Comparison of ENCODE assay signal across 28 cellular contexts in genomic region chr3:153275514-153275913, GRCh38.
DNase-seq lines count a peak whose midpoint lies in the region; ATAC-seq, FAIRE-seq and TF ChIP-seq lines count a peak whose summit lies in the region.
"Had no signal": no experiment of that assay in that cellular context is flagged by ENCODE, and none has a peak within 500 bp of the region (broad histone marks: within the 10 kb centered on the region; RNA-seq: fewer than 3 reads in every experiment).

No MANE protein-coding gene starts in this region.

- H3K56ac ChIP-seq in mesendoderm (ENCODE audit: low read length), result no peak overlapping the region

- no TSS peak for BruUV-seq in K562 (replicated peaks; lab: Mats Ljungman, UMichigan)

- H3K4me2 ChIP-seq in K562 (ENCODE audit: insufficient read depth, low read length) (no peak overlapping the region), mesendoderm (ENCODE audit: low read length) (no peak overlapping the region)
- H3K4me2 ChIP-seq: A549, BLaER1 had no signal

- H3K4me3 Mint-ChIP-seq in activated naive CD4-positive, alpha-beta T cell treated with anti-CD3 and anti-CD28 coated beads, Interleukin-2, amount 50 U/mL, for 24 hours, result no peak overlapping the region
- no peak overlapping the region for H3K4me3 Mint-ChIP-seq in dendritic cell treated with granulocyte-macrophage colony-stimulating factor and Interleukin-4, amounts not matched to agents 40 ng/mL and 50 ng/mL, for 4 days
- H3K4me3 Mint-ChIP-seq in T-cell, result no peak overlapping the region
- no peak overlapping the region for H3K4me3 Mint-ChIP-seq in activated CD8-positive, alpha-beta T cell treated with anti-CD3 and anti-CD28 coated beads, Interleukin-2, amount 10 ng/mL, durations not matched to agents 7 days and 5 days
- H3K4me3 Mint-ChIP-seq: CD14-positive monocyte; CD4-positive, alpha-beta memory T cell; CD4-positive, CD25-positive, alpha-beta regulatory T cell had no signal

- no peak overlapping the region for H3K18ac ChIP-seq in mesendoderm (ENCODE audit: low read length)

- H3K4ac ChIP-seq in mesendoderm (ENCODE audit: low read depth, low read length), result no peak overlapping the region

- no peak overlapping the region for H2BK5ac ChIP-seq in mesendoderm (ENCODE audit: low read length)

- H2AFZ ChIP-seq in K562 (ENCODE audit: low read depth, low read length), result no peak overlapping the region

- H3K9me3 ChIP-seq in K562 (replicated peaks; ENCODE audit: control insufficient read depth, insufficient read depth, low read depth, low read length), result no peaks in the 10 kb centered on the region
- H3K9me3 ChIP-seq: A549, BE2C, BLaER1 had no signal

- POLR2A ChIA-PET in K562 (lab: Yijun Ruan, JAX), result no interaction called here
- POLR2A ChIA-PET in T-cell (lab: Charles Lee), result no interaction called here
- POLR2A ChIA-PET in activated CD8-positive, alpha-beta T cell treated with anti-CD3 and anti-CD28 coated beads, Interleukin-2, amount 10 ng/mL, durations not matched to agents 7 days and 5 days (lab: Charles Lee), result interaction anchor here (0.6 kb wide), 1 partner anchor 114 kb away, joined by 3 read pairs; no protein-coding TSS in a partner anchor

- H3K27me3 Mint-ChIP-seq in activated naive CD4-positive, alpha-beta T cell treated with anti-CD3 and anti-CD28 coated beads, Interleukin-2, amount 50 U/mL, for 24 hours, result no peaks in the 10 kb centered on the region
- peaks cover 2% of the 10 kb centered on the region for H3K27me3 Mint-ChIP-seq in dendritic cell treated with granulocyte-macrophage colony-stimulating factor and Interleukin-4, amounts not matched to agents 40 ng/mL and 50 ng/mL, for 4 days
- no peaks in the 10 kb centered on the region for H3K27me3 Mint-ChIP-seq in T-cell
- no peaks in the 10 kb centered on the region for H3K27me3 Mint-ChIP-seq in activated CD8-positive, alpha-beta T cell treated with anti-CD3 and anti-CD28 coated beads, Interleukin-2, amount 10 ng/mL, durations not matched to agents 7 days and 5 days (ENCODE audit: low read depth)
- H3K27me3 Mint-ChIP-seq: CD4-positive, alpha-beta memory T cell; CD8-positive, alpha-beta memory T cell had no signal

- CTCF ChIA-PET in K562 (lab: Yijun Ruan, JAX; ENCODE audit: low intra/inter-chr PET ratio), result no interaction called here
- CTCF ChIA-PET in T-cell (lab: Charles Lee), result no interaction called here
- CTCF ChIA-PET in activated CD8-positive, alpha-beta T cell treated with anti-CD3 and anti-CD28 coated beads, Interleukin-2, amount 10 ng/mL, durations not matched to agents 7 days and 5 days (lab: Charles Lee), result interaction anchor here (1.5 kb wide), 1 partner anchor 8 kb away, joined by 3 read pairs; no protein-coding TSS in a partner anchor

- no peak overlapping the region for H3K4me3 ChIP-seq in K562
- no peak overlapping the region for H3K4me3 ChIP-seq in mesendoderm (ENCODE audit: low read length)
- H3K4me3 ChIP-seq: A549, BLaER1, GM12878 had no signal

- H3K27ac ChIP-seq in K562 (ENCODE audit: extremely low read depth, low read depth, low read length) (no peak overlapping the region), mesendoderm (ENCODE audit: low read depth, low read length) (no peak overlapping the region)
- H3K27ac ChIP-seq: 22Rv1, A549, BLaER1 had no signal

- H3K79me2 ChIP-seq in K562 (ENCODE audit: control insufficient read depth, insufficient read depth, low read length) (no peaks in the 10 kb centered on the region), mesendoderm (ENCODE audit: control insufficient read depth, insufficient read depth, low read length) (no peaks in the 10 kb centered on the region)

- H3K27me3 ChIP-seq in K562 (ENCODE audit: control insufficient read depth in 2 of 2, insufficient read depth in 2 of 2, low read length in 2 of 2) (no peaks in the 10 kb centered on the region), mesendoderm (ENCODE audit: insufficient read depth, low read length, poor library complexity) (no peaks in the 10 kb centered on the region)
- H3K27me3 ChIP-seq: BE2C, BLaER1 had no signal

- H3K9me1 ChIP-seq in K562 (ENCODE audit: control insufficient read depth, insufficient read depth, low read length), result no peaks in the 10 kb centered on the region

- no peak overlapping the region for H2BK120ac ChIP-seq in mesendoderm (ENCODE audit: low read depth, low read length)

- ATAC-seq in K562 (no peak), T-cell (replicated peaks in 1 of 4) (no peak)
- no peak for ATAC-seq in activated CD8-positive, alpha-beta T cell treated with anti-CD3 and anti-CD28 coated beads, Interleukin-2, amount 10 ng/mL, durations not matched to agents 7 days and 5 days
- ATAC-seq: A549, GM12878 had no signal

- H4K20me1 ChIP-seq in K562 (replicated peaks; ENCODE audit: control insufficient read depth, insufficient read depth, low read length), result no peaks in the 10 kb centered on the region
- H4K20me1 ChIP-seq: BLaER1 had no signal

- TF ChIP-seq POLR2A in K562 (conservative IDR thresholded peaks at IDR 0.05), result no peak

- no peak for FAIRE-seq in K562 (lab: Jason Lieb, UNC)
- FAIRE-seq: A549, GM12878, GM12892, GM18507 had no signal

- H3K79me1 ChIP-seq in mesendoderm (ENCODE audit: low read length), result no peaks in the 10 kb centered on the region

- no peak for TF ChIP-seq RAD21 in K562 (CRISPR knock-in tag; conservative IDR thresholded peaks at IDR 0.05 in 1 of 2, IDR thresholded peaks at IDR 0.05 in 1 of 2)

- peak overlapping the region; percentile 86 for H4K8ac ChIP-seq in mesendoderm (ENCODE audit: low read depth, low read length)

- H4K5ac ChIP-seq in mesendoderm (ENCODE audit: low read length), result no peak overlapping the region

- TF ChIP-seq EP300 in K562 (IDR thresholded peaks at IDR 0.05; ENCODE audit: low read length), result no peak

- intact Hi-C loops in K562 (cut with micrococcal nuclease), result no loop called here
- intact Hi-C loops in dendritic cell treated with granulocyte-macrophage colony-stimulating factor and Interleukin-4, amounts not matched to agents 40 ng/mL and 50 ng/mL, for 4 days (cut with micrococcal nuclease), result no loop called here

- H3K4me1 Mint-ChIP-seq in activated naive CD4-positive, alpha-beta T cell treated with anti-CD3 and anti-CD28 coated beads, Interleukin-2, amount 50 U/mL, for 24 hours, result peaks cover 27% of the 10 kb centered on the region
- peaks cover 34% of the 10 kb centered on the region for H3K4me1 Mint-ChIP-seq in dendritic cell treated with granulocyte-macrophage colony-stimulating factor and Interleukin-4, amounts not matched to agents 40 ng/mL and 50 ng/mL, for 4 days (ENCODE audit: low read depth)
- peaks cover 17 to 26% (median 24%) of the 10 kb centered on the region in 3 donors for H3K4me1 Mint-ChIP-seq in T-cell
- no peaks in the 10 kb centered on the region for H3K4me1 Mint-ChIP-seq in activated CD8-positive, alpha-beta T cell treated with anti-CD3 and anti-CD28 coated beads, Interleukin-2, amount 10 ng/mL, durations not matched to agents 7 days and 5 days (ENCODE audit: low read depth)

- no peaks in the 10 kb centered on the region for H3K9me3 Mint-ChIP-seq in activated naive CD4-positive, alpha-beta T cell treated with anti-CD3 and anti-CD28 coated beads, Interleukin-2, amount 50 U/mL, for 24 hours
- H3K9me3 Mint-ChIP-seq in dendritic cell treated with granulocyte-macrophage colony-stimulating factor and Interleukin-4, amounts not matched to agents 40 ng/mL and 50 ng/mL, for 4 days, result no peaks in the 10 kb centered on the region
- no peaks in the 10 kb centered on the region for H3K9me3 Mint-ChIP-seq in T-cell
- H3K9me3 Mint-ChIP-seq in activated CD8-positive, alpha-beta T cell treated with anti-CD3 and anti-CD28 coated beads, Interleukin-2, amount 10 ng/mL, durations not matched to agents 7 days and 5 days (ENCODE audit: insufficient read depth), result no peaks in the 10 kb centered on the region
- H3K9me3 Mint-ChIP-seq: CD4-positive, alpha-beta memory T cell; CD4-positive, CD25-positive, alpha-beta regulatory T cell; CD8-positive, alpha-beta memory T cell had no signal

- peak overlapping the region; percentile 33 for H3K27ac Mint-ChIP-seq in activated naive CD4-positive, alpha-beta T cell treated with anti-CD3 and anti-CD28 coated beads, Interleukin-2, amount 50 U/mL, for 24 hours
- H3K27ac Mint-ChIP-seq in dendritic cell treated with granulocyte-macrophage colony-stimulating factor and Interleukin-4, amounts not matched to agents 40 ng/mL and 50 ng/mL, for 4 days, result peak overlapping the region; percentile 7
- H3K27ac Mint-ChIP-seq in T-cell, result peak overlapping the region in 1 of 2 donors; percentile 0
- H3K27ac Mint-ChIP-seq in activated CD8-positive, alpha-beta T cell treated with anti-CD3 and anti-CD28 coated beads, Interleukin-2, amount 10 ng/mL, durations not matched to agents 7 days and 5 days, result no peak overlapping the region
- H3K27ac Mint-ChIP-seq: CD14-positive monocyte had no signal

- H3K23ac ChIP-seq in mesendoderm (ENCODE audit: low read length), result no peak overlapping the region

- DNase-seq in activated naive CD4-positive, alpha-beta T cell treated with anti-CD3 and anti-CD28 coated beads, Interleukin-2, amount 50 U/mL, for 16 hours, result no peak
- DNase-seq in K562 (ENCODE audit: extremely low read depth in 1 of 4, low spot score in 3 of 4), result no peak
- no peak for DNase-seq in mesendoderm
- no peak for DNase-seq in AG20443 (ENCODE audit: low spot score)
- DNase-seq in T-cell, result no peak
- no peak for DNase-seq in activated CD8-positive, alpha-beta T cell treated with anti-CD3 and anti-CD28 coated beads, Interleukin-2, amount 10 ng/mL, durations not matched to agents 7 days and 5 days
- DNase-seq: BE2C; C1 segment of cervical spinal cord; CD4-positive, alpha-beta memory T cell; CD4-positive, CD25-positive, alpha-beta regulatory T cell; CD8-positive, alpha-beta memory T cell; COR-L47; DMS 273 treated with DMSO at 0.1 percent for 48 hours; DMS153; DMS53; DMS79; DND-41; EL; GDM1 had no signal

- no peaks in the 10 kb centered on the region for H3K36me3 Mint-ChIP-seq in activated naive CD4-positive, alpha-beta T cell treated with anti-CD3 and anti-CD28 coated beads, Interleukin-2, amount 50 U/mL, for 24 hours
- no peaks in the 10 kb centered on the region for H3K36me3 Mint-ChIP-seq in dendritic cell treated with granulocyte-macrophage colony-stimulating factor and Interleukin-4, amounts not matched to agents 40 ng/mL and 50 ng/mL, for 4 days (ENCODE audit: low read depth)
- no peaks in the 10 kb centered on the region for H3K36me3 Mint-ChIP-seq in T-cell
- H3K36me3 Mint-ChIP-seq in activated CD8-positive, alpha-beta T cell treated with anti-CD3 and anti-CD28 coated beads, Interleukin-2, amount 10 ng/mL, durations not matched to agents 7 days and 5 days (ENCODE audit: low read depth), result no peaks in the 10 kb centered on the region
- H3K36me3 Mint-ChIP-seq: CD14-positive monocyte; CD4-positive, alpha-beta memory T cell; CD4-positive, CD25-positive, alpha-beta regulatory T cell had no signal

- in situ Hi-C loops in K562 (cut with MboI), result loop anchor here (25.0 kb wide), 1 partner anchor 238 kb away; no protein-coding TSS in a partner anchor

- no peak for TF ChIP-seq CTCF in K562 (IDR thresholded peaks at IDR 0.05 in 2 of 3, conservative IDR thresholded peaks at IDR 0.05 in 1 of 3; ENCODE audit: insufficient read depth in 2 of 3, low read depth in 1 of 3, low read length in 3 of 3)

- H2BK15ac ChIP-seq in mesendoderm (replicated peaks; ENCODE audit: low read depth), result no peak overlapping the region

- H3K4me1 ChIP-seq in K562 (replicated peaks in 1 of 2; ENCODE audit: control insufficient read depth in 2 of 2, insufficient read depth in 2 of 2, low read length in 2 of 2) (peaks cover 0 to 4% of the 10 kb centered on the region in 2 experiments; a peak in 1 of 5 replicates), mesendoderm (ENCODE audit: control insufficient read depth, low read depth, low read length) (no peaks in the 10 kb centered on the region)
- H3K4me1 ChIP-seq: BE2C, BLaER1 had no signal

- H3K36me3 ChIP-seq in K562 (ENCODE audit: control insufficient read depth, insufficient read depth, low read length) (no peaks in the 10 kb centered on the region), mesendoderm (ENCODE audit: control insufficient read depth, insufficient read depth, low read length) (no peaks in the 10 kb centered on the region)
- H3K36me3 ChIP-seq: BE2C, BLaER1 had no signal

- no peak overlapping the region for H2AK5ac ChIP-seq in mesendoderm (ENCODE audit: low read length)

- no peak overlapping the region for H3K9ac ChIP-seq in K562 (ENCODE audit: insufficient read depth in 1 of 2, low read depth in 2 of 2, low read length in 2 of 2)
- no peak overlapping the region for H3K9ac ChIP-seq in mesendoderm (ENCODE audit: low read length)
- H3K9ac ChIP-seq: BLaER1 had no signal
